9 cellular contexts compared by ENCODE assay signal in the genomic region with DNA sequence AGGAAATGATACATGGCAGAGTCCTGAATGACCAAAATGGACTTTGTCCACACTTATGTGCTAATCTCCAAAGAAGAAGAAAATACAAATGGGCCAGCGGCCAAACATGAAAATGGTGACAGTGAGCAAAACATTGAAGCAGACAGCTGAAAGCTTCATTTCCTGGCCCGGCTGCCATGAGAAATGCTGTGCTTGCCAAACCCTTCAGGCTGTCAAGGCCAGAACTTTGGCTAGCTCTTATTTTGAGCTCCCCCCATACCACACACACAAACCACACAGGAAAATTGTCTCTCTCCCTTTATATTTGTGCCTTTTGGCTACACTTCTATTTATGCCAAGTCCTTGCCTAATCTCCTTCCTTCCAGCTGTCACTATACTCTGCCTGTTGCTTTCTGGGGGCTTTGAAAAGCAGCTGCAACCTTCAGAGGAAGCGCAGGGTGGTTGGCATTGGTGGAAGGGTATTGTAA.
DNase-seq lines count a peak whose midpoint lies in the region; ATAC-seq lines count a peak whose summit lies in the region.
"Had no signal": no experiment of that assay in that cellular context is flagged by ENCODE, and none has a peak within 500 bp of the region (broad histone marks: within the 10 kb centered on the region; RNA-seq: fewer than 3 reads in every experiment).

No MANE protein-coding gene starts in this region.

- peak overlapping the region in 1 of 2 donors; percentile 10 for H3K4me3 ChIP-seq in muscle layer of colon (ENCODE audit: low read depth in 1 of 2, low read length in 2 of 2)

- H3K36me3 Mint-ChIP-seq in stimulated activated naive CD8-positive, alpha-beta T cell treated with anti-CD3 and anti-CD28 coated beads, Interleukin-15, Interleukin-2, amounts not matched to agents 100 ng/mL and 50 ng/mL, for 24 hours (ENCODE audit: low read depth): peaks cover 6% of the 10 kb centered on the region
- H3K36me3 Mint-ChIP-seq in activated naive CD4-positive, alpha-beta T cell treated with anti-CD3 and anti-CD28 coated beads, Interleukin-2, amount 50 U/mL, for 72 hours: peaks cover 0 to 17% of the 10 kb centered on the region in 2 donors

- no peaks in the 10 kb centered on the region for H3K9me3 ChIP-seq in muscle layer of colon (ENCODE audit: low read length)

- H3K27ac ChIP-seq in epithelial cell of prostate (peak overlapping the region; percentile 91), muscle layer of colon (ENCODE audit: low read depth, low read length) (peak overlapping the region; percentile 73)

- no peaks in the 10 kb centered on the region for H3K36me3 ChIP-seq in muscle layer of colon (ENCODE audit: insufficient read depth, low read length)

- no peak for DNase-seq in stimulated activated naive CD8-positive, alpha-beta T cell treated with anti-CD3 and anti-CD28 coated beads, Interleukin-15, amount 100 ng/mL, for 72 hours
- no peak for DNase-seq in epithelial cell of prostate (ENCODE audit: low read depth, low spot score)
- DNase-seq in occipital lobe (lab: John Stamatoyannopoulos, UW): no peak
- no peak for DNase-seq in activated naive CD4-positive, alpha-beta T cell treated with anti-CD3 and anti-CD28 coated beads, Interleukin-2, amount 50 U/mL, for 72 hours (ENCODE audit: low spot score in 2 of 2)
- DNase-seq in dedifferentiated amniotic fluid mesenchymal stem cell (ENCODE audit: extremely low spot score): no peak

- H3K27ac Mint-ChIP-seq in stimulated activated naive CD8-positive, alpha-beta T cell treated with anti-CD3 and anti-CD28 coated beads, Interleukin-15, Interleukin-2, amounts not matched to agents 100 ng/mL and 50 ng/mL, for 24 hours: peak overlapping the region; percentile 22
- no peak overlapping the region for H3K27ac Mint-ChIP-seq in stimulated activated naive CD8-positive, alpha-beta T cell treated with anti-CD3 and anti-CD28 coated beads, Interleukin-15, amount 100 ng/mL, for 72 hours
- H3K27ac Mint-ChIP-seq in activated naive CD4-positive, alpha-beta T cell treated with anti-CD3 and anti-CD28 coated beads, Interleukin-2, amount 50 U/mL, for 72 hours: no peak overlapping the region
- H3K27ac Mint-ChIP-seq: B cell had no signal

- no peak overlapping the region for H3K4me3 Mint-ChIP-seq in stimulated activated naive CD8-positive, alpha-beta T cell treated with anti-CD3 and anti-CD28 coated beads, Interleukin-15, Interleukin-2, amounts not matched to agents 100 ng/mL and 50 ng/mL, for 24 hours
- no peak overlapping the region for H3K4me3 Mint-ChIP-seq in stimulated activated naive CD8-positive, alpha-beta T cell treated with anti-CD3 and anti-CD28 coated beads, Interleukin-15, amount 100 ng/mL, for 72 hours
- H3K4me3 Mint-ChIP-seq: B cell had no signal

- H3K9me3 Mint-ChIP-seq in stimulated activated naive CD8-positive, alpha-beta T cell treated with anti-CD3 and anti-CD28 coated beads, Interleukin-15, Interleukin-2, amounts not matched to agents 100 ng/mL and 50 ng/mL, for 24 hours: peaks cover 4% of the 10 kb centered on the region
- H3K9me3 Mint-ChIP-seq in stimulated activated naive CD8-positive, alpha-beta T cell treated with anti-CD3 and anti-CD28 coated beads, Interleukin-15, amount 100 ng/mL, for 72 hours: peaks cover 12 to 13% of the 10 kb centered on the region in 2 donors
- peaks cover 6 to 14% of the 10 kb centered on the region in 2 donors for H3K9me3 Mint-ChIP-seq in activated naive CD4-positive, alpha-beta T cell treated with anti-CD3 and anti-CD28 coated beads, Interleukin-2, amount 50 U/mL, for 72 hours

- H3K4me1 Mint-ChIP-seq in stimulated activated naive CD8-positive, alpha-beta T cell treated with anti-CD3 and anti-CD28 coated beads, Interleukin-15, Interleukin-2, amounts not matched to agents 100 ng/mL and 50 ng/mL, for 24 hours (ENCODE audit: low read depth): peaks cover 23% of the 10 kb centered on the region
- peaks cover 24% of the 10 kb centered on the region for H3K4me1 Mint-ChIP-seq in stimulated activated naive CD8-positive, alpha-beta T cell treated with anti-CD3 and anti-CD28 coated beads, Interleukin-15, amount 100 ng/mL, for 72 hours
- H3K4me1 Mint-ChIP-seq: B cell had no signal

- ATAC-seq in stimulated activated naive CD8-positive, alpha-beta T cell treated with anti-CD3 and anti-CD28 coated beads, Interleukin-15, amount 100 ng/mL, for 72 hours: no peak
- no peak for ATAC-seq in activated naive CD4-positive, alpha-beta T cell treated with anti-CD3 and anti-CD28 coated beads, Interleukin-2, amount 50 U/mL, for 72 hours
- ATAC-seq in HG03432 (IDR thresholded peaks at IDR 0.05; ENCODE audit: unreplicated experiment): no peak

- no peaks in the 10 kb centered on the region for H3K27me3 ChIP-seq in muscle layer of colon (ENCODE audit: control insufficient read depth in 1 of 2, insufficient read depth in 2 of 2, low read length in 2 of 2)

- peaks cover 77% of the 10 kb centered on the region for H3K4me1 ChIP-seq in muscle layer of colon (ENCODE audit: insufficient read depth, low read length)

- no peaks in the 10 kb centered on the region for H3K27me3 Mint-ChIP-seq in stimulated activated naive CD8-positive, alpha-beta T cell treated with anti-CD3 and anti-CD28 coated beads, Interleukin-15, Interleukin-2, amounts not matched to agents 100 ng/mL and 50 ng/mL, for 24 hours
- H3K27me3 Mint-ChIP-seq in stimulated activated naive CD8-positive, alpha-beta T cell treated with anti-CD3 and anti-CD28 coated beads, Interleukin-15, amount 100 ng/mL, for 72 hours: no peaks in the 10 kb centered on the region
- H3K27me3 Mint-ChIP-seq: B cell had no signal

- no peak overlapping the region for H3K9ac ChIP-seq in muscle layer of colon (ENCODE audit: low read length)
